In genomic region chr4:87032884-87033533, GRCh38 we compare ENCODE assay signal across 10 cellular contexts.
A peak's percentile ranks its signal among the peaks of the same experiment; 100 is the strongest.
DNase-seq lines count a peak whose midpoint lies in the region; ATAC-seq and TF ChIP-seq lines count a peak whose summit lies in the region.
"Had no signal": no experiment of that assay in that cellular context is flagged by ENCODE, and none has a peak within 500 bp of the region (broad histone marks: within the 10 kb centered on the region; RNA-seq: fewer than 3 reads in every experiment).

No MANE protein-coding gene starts in this region.

- peak overlapping the region; percentile 30 to 37 for H3K27ac ChIP-seq in prostate gland

- DNase-seq in Daoy (ENCODE audit: low read depth) = peak; percentile 8
- peak; percentile 23 for DNase-seq in amniotic stem cell (lab: John Stamatoyannopoulos, UW)
- DNase-seq in globus pallidus (ENCODE audit: low spot score) = peak; percentile 47
- peak; percentile 40 for DNase-seq in prostate gland (ENCODE audit: low spot score)
- DNase-seq in GF-D8 (lab: John Stamatoyannopoulos, UW) = no peak
- no peak for DNase-seq in putamen (ENCODE audit: low spot score)
- DNase-seq: activated CD4-positive, alpha-beta T cell treated with anti-CD3 and anti-CD28 coated beads, Interleukin-2, amount 10 ng/mL, durations not matched to agents 7 days and 5 days had no signal

- WGBS in prostate gland = 66% methylated on average over 3 of the region's 3 CpGs

- no peaks in the 10 kb centered on the region for H3K36me3 ChIP-seq in prostate gland

- no peak overlapping the region for H3K4me3 ChIP-seq in prostate gland

- intact Hi-C loops in prostate gland (cut with DNase I) = no loop called here

- H3K9me3 ChIP-seq in prostate gland = no peaks in the 10 kb centered on the region

- ATAC-seq in GM21717 (IDR thresholded peaks at IDR 0.05; ENCODE audit: unreplicated experiment) = no peak
- no peak for ATAC-seq in HG03457 (IDR thresholded peaks at IDR 0.05; ENCODE audit: unreplicated experiment)
- ATAC-seq: sciatic nerve had no signal

- no peaks in the 10 kb centered on the region for H3K27me3 ChIP-seq in prostate gland (replicated peaks; ENCODE audit: insufficient read depth)

- no peak for TF ChIP-seq CTCF in prostate gland (IDR thresholded peaks at IDR 0.05)

- H3K4me1 ChIP-seq in prostate gland (replicated peaks) = peaks cover 29% of the 10 kb centered on the region

- no peak for TF ChIP-seq POLR2A in prostate gland (IDR thresholded peaks at IDR 0.05)

Comparison
In these comparisons a context has a peak if more than half of its experiments do, and no peak if none do; other contexts are left out.
1. DNase-seq: peak in Daoy (single experiment), amniotic stem cell (single experiment), globus pallidus (single experiment) and prostate gland (single experiment); none in GF-D8 (single experiment) and putamen (single experiment).